Comparison of ENCODE assay signal across 8 cellular contexts in the genomic region with DNA sequence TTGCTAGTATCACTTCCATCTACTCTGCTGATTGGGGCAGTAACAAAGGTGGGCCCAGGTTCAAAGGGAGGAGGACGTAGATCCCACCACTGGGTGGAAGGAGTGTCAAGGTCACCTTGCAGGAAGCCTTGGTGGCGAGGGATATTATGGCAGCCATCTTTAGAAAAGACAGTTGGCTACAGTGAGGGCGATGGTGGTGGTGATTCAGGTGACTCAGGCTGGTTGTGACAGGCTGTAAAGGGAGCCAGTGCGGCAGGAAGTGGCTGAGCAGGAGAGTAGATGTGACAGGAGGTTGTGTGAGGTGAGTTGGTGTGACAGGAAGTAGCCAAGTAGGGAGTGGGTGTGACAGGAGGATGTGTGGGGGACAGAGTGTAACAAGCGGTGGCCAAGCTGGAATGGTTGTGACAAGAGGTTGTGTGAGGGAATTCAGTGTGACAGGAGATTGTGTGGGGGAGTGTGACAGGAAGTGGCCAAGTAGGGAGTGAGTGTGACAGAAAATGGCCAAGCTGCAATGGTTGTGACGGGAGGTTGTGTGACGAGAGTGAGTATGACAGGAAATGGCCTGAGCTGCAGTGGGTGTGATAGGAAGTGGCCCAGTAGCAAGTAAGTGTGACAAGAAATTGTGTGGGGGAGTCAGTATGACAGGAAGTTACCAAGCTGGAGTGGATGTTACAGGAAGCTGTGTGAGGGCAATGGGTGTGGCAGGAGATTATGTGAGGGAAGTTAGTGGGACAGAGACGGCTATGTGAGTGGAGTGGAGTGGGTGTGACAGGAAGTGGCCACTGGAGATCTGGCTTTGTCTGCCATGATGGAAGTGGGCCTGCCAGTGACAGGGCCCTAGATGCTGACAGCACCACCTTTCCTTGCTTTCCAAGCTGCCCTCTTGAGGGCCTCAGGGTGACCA. TPM values are rescaled to one million over a fixed set of nuclear protein-coding genes. Genes with fewer than 3 reads are reported as not detected.
DNase-seq lines count a peak whose midpoint lies in the region; TF ChIP-seq lines count a peak whose summit lies in the region.

No MANE protein-coding gene starts in this region.

- H3K27me3 ChIP-seq in hepatocyte (no peaks in the 10 kb centered on the region), osteoblast (ENCODE audit: insufficient read depth, low read length) (no peaks in the 10 kb centered on the region)

- H3K27ac Mint-ChIP-seq in activated naive CD4-positive, alpha-beta T cell treated with anti-CD3 and anti-CD28 coated beads, Interleukin-2, amount 50 U/mL, for 24 hours, result peak overlapping the region; percentile 94

- peaks cover 1% of the 10 kb centered on the region for H3K36me3 Mint-ChIP-seq in activated naive CD4-positive, alpha-beta T cell treated with anti-CD3 and anti-CD28 coated beads, Interleukin-2, amount 50 U/mL, for 24 hours

- peak; percentile 46 for DNase-seq in GM12864 (ENCODE audit: low read depth)
- DNase-seq in SW480 (ENCODE audit: low spot score), result peak; percentile 40
- DNase-seq in stimulated activated CD4-positive, alpha-beta T cell treated with anti-CD3 and anti-CD28 coated beads, Interleukin-15, amount 100 ng/mL, for 48 hours (ENCODE audit: low read depth in 2 of 2), result peak; percentile 63
- no peak for DNase-seq in NCI-H226
- no peak for DNase-seq in hepatocyte (ENCODE audit: low spot score)
- no peak for DNase-seq in iPS-NIHi11 (ENCODE audit: low spot score)
- no peak for DNase-seq in osteoblast (ENCODE audit: insufficient read length, low spot score, missing footprints)

- H3K4me3 ChIP-seq in GM12864 (ENCODE audit: low read depth, low read length) (no peak overlapping the region), hepatocyte (no peak overlapping the region), osteoblast (ENCODE audit: insufficient read depth, low read length) (no peak overlapping the region)

- no peaks in the 10 kb centered on the region for H3K9me2 ChIP-seq in hepatocyte (replicated peaks; ENCODE audit: insufficient read depth)

- H3K79me2 ChIP-seq in hepatocyte, result no peaks in the 10 kb centered on the region
- H3K79me2 ChIP-seq in osteoblast (ENCODE audit: insufficient read depth, low read length), result no peaks in the 10 kb centered on the region

- peaks cover 39% of the 10 kb centered on the region for H3K4me1 Mint-ChIP-seq in activated naive CD4-positive, alpha-beta T cell treated with anti-CD3 and anti-CD28 coated beads, Interleukin-2, amount 50 U/mL, for 24 hours

- H3K4me2 ChIP-seq in hepatocyte (no peak overlapping the region), osteoblast (ENCODE audit: insufficient read depth, low read length) (no peak overlapping the region)

- H3K9me3 Mint-ChIP-seq in activated naive CD4-positive, alpha-beta T cell treated with anti-CD3 and anti-CD28 coated beads, Interleukin-2, amount 50 U/mL, for 24 hours, result peaks cover 5% of the 10 kb centered on the region

- H3K27ac ChIP-seq in hepatocyte (no peak overlapping the region), osteoblast (ENCODE audit: low read depth, low read length) (no peak overlapping the region)

- 90% methylated on average over 8 of the region's 8 CpGs for WGBS in hepatocyte (ENCODE audit: low lambda C conversion rate, missing lambda C conversion rate)

- H3K4me1 ChIP-seq in hepatocyte (ENCODE audit: insufficient read depth) (no peaks in the 10 kb centered on the region), osteoblast (ENCODE audit: insufficient read depth, low read length) (no peaks in the 10 kb centered on the region)

- no peaks in the 10 kb centered on the region for H3K9me3 ChIP-seq in hepatocyte (ENCODE audit: low read depth)
- H3K9me3 ChIP-seq in osteoblast (ENCODE audit: low read depth, low read length), result no peaks in the 10 kb centered on the region

- no peak overlapping the region for H2AFZ ChIP-seq in hepatocyte
- H2AFZ ChIP-seq in osteoblast (ENCODE audit: low read length), result no peak overlapping the region

- no peaks in the 10 kb centered on the region for H3K36me3 ChIP-seq in hepatocyte (replicated peaks; ENCODE audit: insufficient read depth, low read depth)
- H3K36me3 ChIP-seq in osteoblast (ENCODE audit: insufficient read depth, low read length), result no peaks in the 10 kb centered on the region

- H4K20me1 ChIP-seq in hepatocyte (ENCODE audit: insufficient read depth, poor library complexity, severe bottlenecking) (no peaks in the 10 kb centered on the region), osteoblast (ENCODE audit: insufficient read depth, low read length) (no peaks in the 10 kb centered on the region)

- TF ChIP-seq CTCF in GM12864 (IDR thresholded peaks at IDR 0.05; ENCODE audit: low read depth, low read length, missing control alignments) (no peak), hepatocyte (IDR thresholded peaks at IDR 0.05; ENCODE audit: poor library complexity) (no peak), osteoblast (IDR thresholded peaks at IDR 0.05; ENCODE audit: extremely low read depth, low read depth, low read length) (no peak)

- peak overlapping the region; percentile 49 for H3K4me3 Mint-ChIP-seq in activated naive CD4-positive, alpha-beta T cell treated with anti-CD3 and anti-CD28 coated beads, Interleukin-2, amount 50 U/mL, for 24 hours

- H3K27me3 Mint-ChIP-seq in activated naive CD4-positive, alpha-beta T cell treated with anti-CD3 and anti-CD28 coated beads, Interleukin-2, amount 50 U/mL, for 24 hours, result no peaks in the 10 kb centered on the region

RNA-seq across cellular contexts. Expression of gene CUX2, which starts 22.9 kb away (rescaled TPM):
- 0.17 and 0.76 TPM in 2 replicates for total RNA-seq in hepatocyte
- 0.06 and 0.26 TPM in 2 replicates for polyA plus RNA-seq in hepatocyte
- not detected in 2 replicates for total RNA-seq in osteoblast

Comparison
In these comparisons a context has a peak if more than half of its experiments do, and no peak if none do; other contexts are left out.
1. DNase-seq: peak in GM12864 (single experiment), SW480 (single experiment) and stimulated activated CD4-positive, alpha-beta T cell treated with anti-CD3 and anti-CD28 coated beads, Interleukin-15, amount 100 ng/mL, for 48 hours (2 of 2); none in NCI-H226 (single experiment), hepatocyte (single experiment), iPS-NIHi11 (single experiment) and osteoblast (single experiment).